ENCODE assay signal across 1 cellular context in genomic region chr1:31064115-31064514, GRCh38.
TF ChIP-seq lines count a peak whose summit lies in the region.

No MANE protein-coding gene starts in this region.

TF ChIP-seq in HepG2, 621 proteins besides CTCF, POLR2A, EP300 and RAD21 (continued from another document and continues in another):
- TF ChIP-seq ZBED4 (CRISPR knock-in tag; IDR thresholded peaks at IDR 0.05; ENCODE audit: borderline replicate concordance) (no peak), ZNF614 (CRISPR knock-in tag; IDR thresholded peaks at IDR 0.05; ENCODE audit: borderline replicate concordance) (no peak), PRPF4 (IDR thresholded peaks at IDR 0.05; ENCODE audit: low read depth, low read length, poor library complexity, severe bottlenecking) (no peak), PPARG (CRISPR knock-in tag; conservative IDR thresholded peaks at IDR 0.05) (no peak; the same call in 1 of the 2 replicates), ZNF672 (CRISPR knock-in tag; IDR thresholded peaks at IDR 0.05) (no peak), KDM5B (CRISPR knock-in tag; IDR thresholded peaks at IDR 0.05; ENCODE audit: borderline replicate concordance) (no peak), GRHL1 (CRISPR knock-in tag; conservative IDR thresholded peaks at IDR 0.05) (no peak), ZNF207 (IDR thresholded peaks at IDR 0.05; ENCODE audit: borderline replicate concordance) (no peak), TOE1 (CRISPR knock-in tag; IDR thresholded peaks at IDR 0.05) (no peak; the same call in 1 of the 2 replicates), PAF1 (CRISPR knock-in tag; IDR thresholded peaks at IDR 0.05) (no peak), ZNF792 (CRISPR knock-in tag; IDR thresholded peaks at IDR 0.05) (no peak), GLI4 (CRISPR knock-in tag; IDR thresholded peaks at IDR 0.05; ENCODE audit: borderline replicate concordance) (no peak), MAFF (IDR thresholded peaks at IDR 0.05; ENCODE audit: low read depth, low read length) (no peak), NBN (conservative IDR thresholded peaks at IDR 0.05) (no peak), CREBL2 (CRISPR knock-in tag; IDR thresholded peaks at IDR 0.05; ENCODE audit: borderline replicate concordance) (no peak), AKNA (CRISPR knock-in tag; IDR thresholded peaks at IDR 0.05; ENCODE audit: borderline replicate concordance) (no peak), KDM4B (CRISPR knock-in tag; IDR thresholded peaks at IDR 0.05) (no peak), ZNF549 (CRISPR knock-in tag; IDR thresholded peaks at IDR 0.05) (no peak), SYNCRIP (IDR thresholded peaks at IDR 0.05; ENCODE audit: insufficient read depth, low read depth, low read length) (no peak), ZNF598 (CRISPR knock-in tag; IDR thresholded peaks at IDR 0.05; ENCODE audit: borderline replicate concordance) (no peak), STAT5B (CRISPR knock-in tag; IDR thresholded peaks at IDR 0.05) (no peak), ZSCAN21 (CRISPR knock-in tag; IDR thresholded peaks at IDR 0.05; ENCODE audit: borderline replicate concordance) (no peak), ZMYM3 (CRISPR knock-in tag; IDR thresholded peaks at IDR 0.05) (no peak), ZNF703 (CRISPR knock-in tag; IDR thresholded peaks at IDR 0.05; ENCODE audit: borderline replicate concordance) (no peak), BCLAF1 (IDR thresholded peaks at IDR 0.05) (no peak), FOXO4 (CRISPR knock-in tag; conservative IDR thresholded peaks at IDR 0.05) (no peak), KLF16 (CRISPR knock-in tag; IDR thresholded peaks at IDR 0.05) (no peak; a peak in 1 of 4 replicates), ZNF354B (CRISPR knock-in tag; IDR thresholded peaks at IDR 0.05) (no peak), THYN1 (CRISPR knock-in tag; IDR thresholded peaks at IDR 0.05; ENCODE audit: borderline replicate concordance, low read depth) (no peak), ZNF441 (CRISPR knock-in tag; IDR thresholded peaks at IDR 0.05; ENCODE audit: borderline replicate concordance) (no peak), KDM2A (CRISPR knock-in tag; IDR thresholded peaks at IDR 0.05; ENCODE audit: borderline replicate concordance, low read depth) (no peak), ZNF18 (CRISPR knock-in tag; IDR thresholded peaks at IDR 0.05; ENCODE audit: insufficient replicate concordance) (no peak), ZNF562 (CRISPR knock-in tag; IDR thresholded peaks at IDR 0.05; ENCODE audit: borderline replicate concordance) (no peak), ZBTB3 (CRISPR knock-in tag; IDR thresholded peaks at IDR 0.05; ENCODE audit: borderline replicate concordance, low read depth) (no peak), ETS1 (CRISPR knock-in tag; IDR thresholded peaks at IDR 0.05) (no peak), NCOA1 (CRISPR knock-in tag; IDR thresholded peaks at IDR 0.05) (0 out of 2 replicates have a peak, but pooled peaks have one; percentile 2), TEAD3 (CRISPR knock-in tag; optimal IDR thresholded peaks at IDR 0.05; ENCODE audit: borderline replicate concordance) (no peak), ZNF800 (CRISPR knock-in tag; IDR thresholded peaks at IDR 0.05) (no peak; the same call in 1 of the 2 replicates), TGIF2 (CRISPR knock-in tag; IDR thresholded peaks at IDR 0.05) (no peak), GZF1 (CRISPR knock-in tag; IDR thresholded peaks at IDR 0.05) (no peak)
